Comparison of ENCODE assay signal across 8 cellular contexts in the genomic region with DNA sequence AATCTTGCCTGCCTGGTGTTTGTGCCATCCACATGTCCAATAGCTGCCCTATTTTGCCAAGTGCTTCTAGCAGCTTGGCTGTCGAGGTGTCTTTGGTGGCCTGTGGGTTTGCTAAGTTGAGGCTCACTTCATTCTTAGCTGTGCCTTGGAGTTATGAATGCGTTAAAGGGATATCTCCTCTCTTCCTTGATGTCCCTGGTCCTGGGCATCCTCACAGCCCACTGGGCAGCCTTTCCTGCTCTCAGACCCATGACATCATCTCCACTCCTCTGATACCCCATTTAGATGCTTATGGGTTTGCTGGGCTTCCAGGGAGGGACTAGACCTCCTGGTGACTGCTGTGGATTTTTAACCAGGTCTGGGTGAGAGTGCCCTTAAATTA. TPM values are rescaled to one million over a fixed set of nuclear protein-coding genes. Genes with fewer than 3 reads are reported as not detected.
DNase-seq lines count a peak whose midpoint lies in the region; FAIRE-seq and TF ChIP-seq lines count a peak whose summit lies in the region.

No MANE protein-coding gene starts in this region.

- DNase-seq in RWPE1 (ENCODE audit: low spot score) (no peak), endothelial cell of umbilical vein (ENCODE audit: low read depth, low spot score) (no peak), putamen (ENCODE audit: low spot score) (peak; percentile 25), CD1c-positive myeloid dendritic cell (ENCODE audit: extremely low spot score) (no peak), DMS153 (lab: John Stamatoyannopoulos, UW) (no peak), germinal center (ENCODE audit: low spot score) (no peak), NCI-H1092 treated with DMSO at 0.1 percent for 48 hours (lab: John Stamatoyannopoulos, UW) (no peak)

- CTCF ChIA-PET in RWPE1 (lab: Yijun Ruan, JAX) (interaction anchor here (0.5 to 1.1 kb wide), 2 partner anchors 149 to 476 kb away, joined by 3 read pairs; no protein-coding TSS in a partner anchor), endothelial cell of umbilical vein (lab: Charles Lee) (interaction anchor here (0.9 to 2.2 kb wide), 4 partner anchors 111 to 315 kb away, joined by 3 to 25 read pairs (median 4); no protein-coding TSS in a partner anchor)

- POLR2A ChIA-PET in RWPE1 (lab: Yijun Ruan, JAX; ENCODE audit: low non-redundant PET): no interaction called here
- POLR2A ChIA-PET in endothelial cell of umbilical vein (lab: Charles Lee): interaction anchor here (1.3 to 1.5 kb wide), 2 partner anchors 8 to 123 kb away, joined by 4 to 5 read pairs; no protein-coding TSS in a partner anchor

- intact Hi-C loops in endothelial cell of umbilical vein (cut with micrococcal nuclease): loop anchor here (2.0 kb wide), 3 partner anchors 64 to 328 kb away; no protein-coding TSS in a partner anchor

- peaks cover 47% of the 10 kb centered on the region for H3K79me2 ChIP-seq in endothelial cell of umbilical vein (ENCODE audit: control insufficient read depth, insufficient read depth, low read length)

- no peaks in the 10 kb centered on the region for H3K27me3 ChIP-seq in endothelial cell of umbilical vein (ENCODE audit: control insufficient read depth in 2 of 2, insufficient read depth in 2 of 2, low read length in 2 of 2)

- H3K4me3 ChIP-seq in endothelial cell of umbilical vein (replicated peaks in 1 of 3; ENCODE audit: insufficient read depth in 1 of 3, low read depth in 1 of 3, low read length in 3 of 3): peak overlapping the region; percentile 62 to 82 (median 77)

- FAIRE-seq in endothelial cell of umbilical vein (lab: Jason Lieb, UNC): peak; percentile 66

- H3K36me3 ChIP-seq in ES-I3 (ENCODE audit: insufficient read depth, low read length) (no peaks in the 10 kb centered on the region), endothelial cell of umbilical vein (ENCODE audit: control insufficient read depth in 2 of 2, extremely low read depth in 1 of 2, insufficient read depth in 2 of 2, low read length in 2 of 2) (no peaks in the 10 kb centered on the region)

- H3K27ac ChIP-seq in RWPE1 (peak overlapping the region; percentile 87), endothelial cell of umbilical vein (ENCODE audit: insufficient read depth, low read depth, low read length) (no peak overlapping the region)

- H3K9me3 ChIP-seq in ES-I3 (ENCODE audit: control insufficient read depth, insufficient read depth, low read length) (no peaks in the 10 kb centered on the region), endothelial cell of umbilical vein (replicated peaks; ENCODE audit: control insufficient read depth, insufficient read depth, low read length) (no peaks in the 10 kb centered on the region)

- H3K9ac ChIP-seq in ES-I3 (ENCODE audit: low read depth, low read length) (peak overlapping the region; percentile 78; the same call in 1 of the 2 replicates), endothelial cell of umbilical vein (replicated peaks; ENCODE audit: extremely low read depth, insufficient read depth, low read length) (peak overlapping the region; percentile 8)

- BruUV-seq in endothelial cell of umbilical vein (replicated peaks; lab: Mats Ljungman, UMichigan): no TSS peak

- no peaks in the 10 kb centered on the region for H4K20me1 ChIP-seq in endothelial cell of umbilical vein (replicated peaks; ENCODE audit: control insufficient read depth, extremely low read depth, insufficient read depth, low read length)

- TF ChIP-seq POLR2A in endothelial cell of umbilical vein (IDR thresholded peaks at IDR 0.05; ENCODE audit: low read depth, low read length): no peak

- dilution Hi-C loops in endothelial cell of umbilical vein (cut with MboI; ENCODE audit: extremely low pct_ligation_motif_present, low sequenced_read_pairs): no loop called here

- H3K4me1 ChIP-seq in ES-I3 (ENCODE audit: insufficient read depth, low read length) (peaks cover 28% of the 10 kb centered on the region), endothelial cell of umbilical vein (ENCODE audit: control insufficient read depth, extremely low read depth, insufficient read depth, low read length) (peaks cover 22% of the 10 kb centered on the region)

- no peaks in the 10 kb centered on the region for H3K9me1 ChIP-seq in endothelial cell of umbilical vein (replicated peaks; ENCODE audit: control insufficient read depth, extremely low read depth, insufficient read depth, low read length)

- H2AFZ ChIP-seq in endothelial cell of umbilical vein (ENCODE audit: low read depth, low read length): no peak overlapping the region

- TF ChIP-seq CTCF in RWPE1 (conservative IDR thresholded peaks at IDR 0.05; ENCODE audit: low read depth) (no peak), endothelial cell of umbilical vein (IDR thresholded peaks at IDR 0.05; ENCODE audit: extremely low read depth in 1 of 2, insufficient read depth in 1 of 2, low read depth in 1 of 2, low read length in 2 of 2) (no peak)

- H3K4me2 ChIP-seq in endothelial cell of umbilical vein (ENCODE audit: insufficient read depth, low read length): peak overlapping the region; percentile 67

TF ChIP-seq in endothelial cell of umbilical vein, 7 proteins besides CTCF, POLR2A, EP300 and RAD21:
- TF ChIP-seq POLR2AphosphoS5 (IDR thresholded peaks at IDR 0.05; ENCODE audit: insufficient read depth, low read depth, low read length): no peak
- no peak for TF ChIP-seq MYC (IDR thresholded peaks at IDR 0.05; ENCODE audit: low read depth, low read length)
- no peak for TF ChIP-seq FOS (IDR thresholded peaks at IDR 0.05; ENCODE audit: borderline replicate concordance, insufficient read depth, low read length)
- no peak for TF ChIP-seq JUN (IDR thresholded peaks at IDR 0.05; ENCODE audit: borderline replicate concordance, insufficient read depth, insufficient read length, low read depth)
- TF ChIP-seq, protein P1, sequence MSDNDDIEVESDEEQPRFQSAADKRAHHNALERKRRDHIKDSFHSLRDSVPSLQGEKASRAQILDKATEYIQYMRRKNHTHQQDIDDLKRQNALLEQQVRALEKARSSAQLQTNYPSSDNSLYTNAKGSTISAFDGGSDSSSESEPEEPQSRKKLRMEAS (IDR thresholded peaks at IDR 0.05; ENCODE audit: insufficient read depth, insufficient read length): no peak
- TF ChIP-seq EZH2 (IDR thresholded peaks at IDR 0.05; ENCODE audit: borderline replicate concordance, low read depth, low read length, severe bottlenecking): no peak
- no peak for TF ChIP-seq GATA2 (IDR thresholded peaks at IDR 0.05; ENCODE audit: insufficient read depth, insufficient read length, low read depth, low read length)

RNA-seq across cellular contexts. Expression of a gene that starts 1.3 kb away (rescaled TPM):
- 19.9 and 25.1 TPM in 2 replicates for total RNA-seq in endothelial cell of umbilical vein
- polyA plus RNA-seq in endothelial cell of umbilical vein: 17.9 and 18.7 TPM in 2 replicates
- polyA plus RNA-seq in endothelial cell of umbilical vein (2011; cell fraction: cytosol; rRNA removed): 12.0 and 12.8 TPM in 2 replicates
- 7.4 and 7.5 TPM in 2 replicates for polyA plus RNA-seq in endothelial cell of umbilical vein (2011; cell fraction: nucleus; rRNA removed)
- polyA plus RNA-seq in endothelial cell of umbilical vein (2012): 15.8 and 17.4 TPM in 2 replicates
- polyA minus RNA-seq in endothelial cell of umbilical vein: 15.3 and 20.7 TPM in 2 replicates
- polyA minus RNA-seq in endothelial cell of umbilical vein (2011; cell fraction: cytosol; rRNA and poly(A)+ RNA removed): 15.7 TPM
- 12.9 and 17.0 TPM in 2 replicates for polyA minus RNA-seq in endothelial cell of umbilical vein (2011; cell fraction: nucleus; rRNA and poly(A)+ RNA removed)
